In genomic region chr10:80158598-80159127, GRCh38 we compare ENCODE assay signal across 1 cellular context.
TF ChIP-seq lines count a peak whose summit lies in the region.

No MANE protein-coding gene starts in this region.

TF ChIP-seq in K562, 482 proteins besides CTCF, POLR2A, EP300 and RAD21 (continued from another document and continues in another):
- peak; percentile 43 for TF ChIP-seq PRDM10 (IDR thresholded peaks at IDR 0.05; ENCODE audit: partially characterized antibody)
- TF ChIP-seq CBX8 (IDR thresholded peaks at IDR 0.05; ENCODE audit: borderline replicate concordance, extremely low read depth, low read depth, low read length, poor library complexity, severe bottlenecking) = no peak
- TF ChIP-seq, protein P1, sequence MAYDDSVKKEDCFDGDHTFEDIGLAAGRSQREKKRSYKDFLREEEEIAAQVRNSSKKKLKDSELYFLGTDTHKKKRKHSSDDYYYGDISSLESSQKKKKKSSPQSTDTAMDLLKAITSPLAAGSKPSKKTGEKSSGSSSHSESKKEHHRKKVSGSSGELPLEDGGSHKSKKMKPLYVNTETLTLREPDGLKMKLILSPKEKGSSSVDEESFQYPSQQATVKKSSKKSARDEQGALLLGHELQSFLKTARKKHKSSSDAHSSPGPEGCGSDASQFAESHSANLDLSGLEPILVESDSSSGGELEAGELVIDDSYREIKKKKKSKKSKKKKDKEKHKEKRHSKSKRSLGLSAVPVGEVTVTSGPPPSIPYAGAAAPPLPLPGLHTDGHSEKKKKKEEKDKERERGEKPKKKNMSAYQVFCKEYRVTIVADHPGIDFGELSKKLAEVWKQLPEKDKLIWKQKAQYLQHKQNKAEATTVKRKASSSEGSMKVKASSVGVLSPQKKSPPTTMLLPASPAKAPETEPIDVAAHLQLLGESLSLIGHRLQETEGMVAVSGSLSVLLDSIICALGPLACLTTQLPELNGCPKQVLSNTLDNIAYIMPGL (CRISPR knock-in tag; IDR thresholded peaks at IDR 0.05) = no peak
- 0 out of 2 replicates have a peak, but pooled peaks have one; percentile 41 for TF ChIP-seq RBFOX2 (IDR thresholded peaks at IDR 0.05; ENCODE audit: low read depth, low read length)
- TF ChIP-seq TRIM28 (IDR thresholded peaks at IDR 0.05) = no peak
- no peak for TF ChIP-seq RBM39 (optimal IDR thresholded peaks at IDR 0.05; ENCODE audit: low read depth, low read length)
- peak; percentile 22 to 39; a peak in 2 of 4 replicates for TF ChIP-seq NRF1 (conservative IDR thresholded peaks at IDR 0.05 in 1 of 2, IDR thresholded peaks at IDR 0.05 in 1 of 2)
- no peak for TF ChIP-seq ZBTB43 (CRISPR knock-in tag; IDR thresholded peaks at IDR 0.05)
- no peak for TF ChIP-seq ZNF57 (CRISPR knock-in tag; IDR thresholded peaks at IDR 0.05)
- TF ChIP-seq, protein P2, sequence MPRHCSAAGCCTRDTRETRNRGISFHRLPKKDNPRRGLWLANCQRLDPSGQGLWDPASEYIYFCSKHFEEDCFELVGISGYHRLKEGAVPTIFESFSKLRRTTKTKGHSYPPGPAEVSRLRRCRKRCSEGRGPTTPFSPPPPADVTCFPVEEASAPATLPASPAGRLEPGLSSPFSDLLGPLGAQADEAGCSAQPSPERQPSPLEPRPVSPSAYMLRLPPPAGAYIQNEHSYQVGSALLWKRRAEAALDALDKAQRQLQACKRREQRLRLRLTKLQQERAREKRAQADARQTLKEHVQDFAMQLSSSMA (CRISPR knock-in tag; IDR thresholded peaks at IDR 0.05) = no peak
- TF ChIP-seq, protein P3, sequence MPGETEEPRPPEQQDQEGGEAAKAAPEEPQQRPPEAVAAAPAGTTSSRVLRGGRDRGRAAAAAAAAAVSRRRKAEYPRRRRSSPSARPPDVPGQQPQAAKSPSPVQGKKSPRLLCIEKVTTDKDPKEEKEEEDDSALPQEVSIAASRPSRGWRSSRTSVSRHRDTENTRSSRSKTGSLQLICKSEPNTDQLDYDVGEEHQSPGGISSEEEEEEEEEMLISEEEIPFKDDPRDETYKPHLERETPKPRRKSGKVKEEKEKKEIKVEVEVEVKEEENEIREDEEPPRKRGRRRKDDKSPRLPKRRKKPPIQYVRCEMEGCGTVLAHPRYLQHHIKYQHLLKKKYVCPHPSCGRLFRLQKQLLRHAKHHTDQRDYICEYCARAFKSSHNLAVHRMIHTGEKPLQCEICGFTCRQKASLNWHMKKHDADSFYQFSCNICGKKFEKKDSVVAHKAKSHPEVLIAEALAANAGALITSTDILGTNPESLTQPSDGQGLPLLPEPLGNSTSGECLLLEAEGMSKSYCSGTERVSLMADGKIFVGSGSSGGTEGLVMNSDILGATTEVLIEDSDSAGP (CRISPR knock-in tag; IDR thresholded peaks at IDR 0.05) = no peak
- TF ChIP-seq BRD9 (IDR thresholded peaks at IDR 0.05; ENCODE audit: low read depth, partially characterized antibody) = no peak
- TF ChIP-seq MECOM (CRISPR knock-in tag; IDR thresholded peaks at IDR 0.05) = no peak
- no peak for TF ChIP-seq MCM3 (IDR thresholded peaks at IDR 0.05)
- TF ChIP-seq ZNF431 (CRISPR knock-in tag; IDR thresholded peaks at IDR 0.05) = no peak
- TF ChIP-seq CHCHD3 (CRISPR knock-in tag; IDR thresholded peaks at IDR 0.05) = no peak
- TF ChIP-seq SMARCA5 (IDR thresholded peaks at IDR 0.05) = no peak
- no peak for TF ChIP-seq ZNF583 (CRISPR knock-in tag; IDR thresholded peaks at IDR 0.05)
- peak; percentile 69 for TF ChIP-seq SPI1 (IDR thresholded peaks at IDR 0.05; ENCODE audit: borderline replicate concordance, low read depth, low read length)
- TF ChIP-seq, protein P4, sequence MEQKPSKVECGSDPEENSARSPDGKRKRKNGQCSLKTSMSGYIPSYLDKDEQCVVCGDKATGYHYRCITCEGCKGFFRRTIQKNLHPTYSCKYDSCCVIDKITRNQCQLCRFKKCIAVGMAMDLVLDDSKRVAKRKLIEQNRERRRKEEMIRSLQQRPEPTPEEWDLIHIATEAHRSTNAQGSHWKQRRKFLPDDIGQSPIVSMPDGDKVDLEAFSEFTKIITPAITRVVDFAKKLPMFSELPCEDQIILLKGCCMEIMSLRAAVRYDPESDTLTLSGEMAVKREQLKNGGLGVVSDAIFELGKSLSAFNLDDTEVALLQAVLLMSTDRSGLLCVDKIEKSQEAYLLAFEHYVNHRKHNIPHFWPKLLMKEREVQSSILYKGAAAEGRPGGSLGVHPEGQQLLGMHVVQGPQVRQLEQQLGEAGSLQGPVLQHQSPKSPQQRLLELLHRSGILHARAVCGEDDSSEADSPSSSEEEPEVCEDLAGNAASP (IDR thresholded peaks at IDR 0.05) = no peak
- TF ChIP-seq TCFL5 (CRISPR knock-in tag; conservative IDR thresholded peaks at IDR 0.05) = no peak
- TF ChIP-seq TGIF2 (CRISPR knock-in tag; IDR thresholded peaks at IDR 0.05) = no peak
- TF ChIP-seq CEBPG (CRISPR knock-in tag; IDR thresholded peaks at IDR 0.05) = no peak
- TF ChIP-seq CEBPG (tag; conservative IDR thresholded peaks at IDR 0.05 in 1 of 2, IDR thresholded peaks at IDR 0.05 in 1 of 2) = no peak
- TF ChIP-seq, protein P5, sequence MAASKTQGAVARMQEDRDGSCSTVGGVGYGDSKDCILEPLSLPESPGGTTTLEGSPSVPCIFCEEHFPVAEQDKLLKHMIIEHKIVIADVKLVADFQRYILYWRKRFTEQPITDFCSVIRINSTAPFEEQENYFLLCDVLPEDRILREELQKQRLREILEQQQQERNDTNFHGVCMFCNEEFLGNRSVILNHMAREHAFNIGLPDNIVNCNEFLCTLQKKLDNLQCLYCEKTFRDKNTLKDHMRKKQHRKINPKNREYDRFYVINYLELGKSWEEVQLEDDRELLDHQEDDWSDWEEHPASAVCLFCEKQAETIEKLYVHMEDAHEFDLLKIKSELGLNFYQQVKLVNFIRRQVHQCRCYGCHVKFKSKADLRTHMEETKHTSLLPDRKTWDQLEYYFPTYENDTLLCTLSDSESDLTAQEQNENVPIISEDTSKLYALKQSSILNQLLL (CRISPR knock-in tag; IDR thresholded peaks at IDR 0.05; ENCODE audit: borderline replicate concordance) = no peak
- no peak for TF ChIP-seq HLTF (IDR thresholded peaks at IDR 0.05)
- TF ChIP-seq TEAD4 (IDR thresholded peaks at IDR 0.05; ENCODE audit: low read length) = no peak
- no peak for TF ChIP-seq TEAD4 (CRISPR knock-in tag; IDR thresholded peaks at IDR 0.05; ENCODE audit: borderline replicate concordance)
- TF ChIP-seq SMAD1 (IDR thresholded peaks at IDR 0.05; ENCODE audit: low read depth, low read length, partially characterized antibody) = no peak
- TF ChIP-seq E2F3 (CRISPR knock-in tag; IDR thresholded peaks at IDR 0.05) = no peak
- TF ChIP-seq MTF1 (CRISPR knock-in tag; IDR thresholded peaks at IDR 0.05; ENCODE audit: borderline replicate concordance) = no peak
- peak; percentile 64 for TF ChIP-seq ARID4B (CRISPR knock-in tag; IDR thresholded peaks at IDR 0.05)
- TF ChIP-seq SNIP1 (IDR thresholded peaks at IDR 0.05; ENCODE audit: low read depth) = no peak
- no peak for TF ChIP-seq ZNF282 (CRISPR knock-in tag; IDR thresholded peaks at IDR 0.05)
- TF ChIP-seq ZNF232 (CRISPR knock-in tag; IDR thresholded peaks at IDR 0.05) = no peak
- TF ChIP-seq MTA2 (IDR thresholded peaks at IDR 0.05; ENCODE audit: low read depth) = no peak
- TF ChIP-seq E2F8 (IDR thresholded peaks at IDR 0.05; ENCODE audit: low read depth, partially characterized antibody) = no peak
- TF ChIP-seq SMARCA4 (IDR thresholded peaks at IDR 0.05) = peak; percentile 82
- no peak for TF ChIP-seq ZNF384 (IDR thresholded peaks at IDR 0.05; ENCODE audit: low read depth, low read length)
- no peak for TF ChIP-seq PHTF2 (CRISPR knock-in tag; IDR thresholded peaks at IDR 0.05)
- TF ChIP-seq NR2C1 (IDR thresholded peaks at IDR 0.05) = no peak
- no peak for TF ChIP-seq NR2C1 (tag; IDR thresholded peaks at IDR 0.05)
- TF ChIP-seq RBM22 (IDR thresholded peaks at IDR 0.05; ENCODE audit: low read depth, low read length, poor library complexity, severe bottlenecking) = no peak
- TF ChIP-seq ZNF133 (CRISPR knock-in tag; IDR thresholded peaks at IDR 0.05) = no peak
- TF ChIP-seq IRF2 (CRISPR knock-in tag; IDR thresholded peaks at IDR 0.05) = no peak
- TF ChIP-seq EZH2 (IDR thresholded peaks at IDR 0.05; ENCODE audit: borderline replicate concordance, low read depth, low read length) = no peak
